10 cellular contexts compared by ENCODE assay signal in the genomic region with DNA sequence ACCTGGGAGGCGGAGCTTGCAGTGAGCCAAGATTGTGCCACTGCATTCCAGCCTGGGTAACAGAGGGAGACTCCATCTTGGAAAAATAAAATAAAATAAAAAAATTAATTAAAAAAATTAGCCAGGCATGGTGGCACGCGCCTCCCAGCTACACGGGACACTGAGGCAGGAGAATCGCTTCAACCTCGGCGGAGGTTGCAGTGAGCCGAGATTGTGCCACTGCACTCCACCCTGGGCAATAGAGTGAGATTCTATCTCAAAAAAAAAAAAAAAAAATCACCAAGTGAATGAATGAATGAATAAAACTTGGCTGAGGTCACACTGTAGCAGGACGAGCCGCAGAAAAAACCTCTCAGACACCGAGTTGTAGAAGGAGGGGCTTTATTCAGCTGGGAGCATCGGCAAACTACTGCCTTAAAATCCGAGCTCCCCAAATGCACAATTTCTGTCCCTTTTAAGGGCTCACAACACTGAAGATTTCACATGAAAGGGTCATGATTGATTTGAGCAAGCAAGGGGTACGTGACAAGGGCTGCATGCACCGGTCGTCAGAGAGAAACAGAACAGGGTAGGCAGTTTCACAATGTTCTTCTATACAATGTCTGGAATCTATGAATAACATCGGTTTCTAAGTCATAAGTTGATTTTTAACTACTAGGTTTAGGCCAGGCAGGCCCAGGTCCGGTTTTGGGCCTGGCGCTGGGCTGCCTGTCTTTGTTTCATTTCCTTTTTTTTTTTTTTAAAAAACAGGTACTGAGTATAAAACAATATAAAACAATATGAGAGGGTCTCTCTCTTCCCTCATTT. TPM values are rescaled to one million over a fixed set of nuclear protein-coding genes. Genes with fewer than 3 reads are reported as not detected.
DNase-seq lines count a peak whose midpoint lies in the region; ATAC-seq, FAIRE-seq and TF ChIP-seq lines count a peak whose summit lies in the region.
"Not testable (repeated sequence)": the region's sequence is repeated elsewhere in the genome, so short reads cannot be mapped to it uniquely, and the experiment has no call there.
"Had no signal": no experiment of that assay in that cellular context is flagged by ENCODE, and none has a peak within 500 bp of the region (broad histone marks: within the 10 kb centered on the region; RNA-seq: fewer than 3 reads in every experiment).

No MANE protein-coding gene starts in this region.

- not testable (repeated sequence) for DNase-seq in GM18507 (ENCODE audit: extremely low spot score, insufficient read length, low read depth); MM.1S; activated B cell treated with CpG ODN at 0.5 μM for 24 hours
- DNase-seq in kidney, result peak; percentile 47
- peak; percentile 28 for DNase-seq in naive B cell
- DNase-seq in stimulated activated naive B cell treated with anti-CD40 and anti-IgM and Interleukin-4, amounts not matched to agents 10 μg/mL and 1 μg/mL and 100 μg/mL, for 72 hours, result peak; percentile 42

- intact Hi-C loops in activated B cell treated with CpG ODN at 0.5 μM for 24 hours (cut with micrococcal nuclease); kidney (cut with DNase I): not testable (repeated sequence)

- 0 out of 2 replicates have a peak overlapping the region, but pooled peaks have one; percentile 7 for H3K4me3 ChIP-seq in DOHH2 (ENCODE audit: low read length)
- not testable (repeated sequence) for H3K4me3 ChIP-seq in MM.1S (ENCODE audit: low read length); OCI-LY3 (ENCODE audit: low read length); kidney (ENCODE audit: low read length in 2 of 2)

- not testable (repeated sequence) for H3K9me3 ChIP-seq in DOHH2 (ENCODE audit: control insufficient read depth, insufficient read depth, low read length); MM.1S (replicated peaks; ENCODE audit: insufficient read depth, low read length); OCI-LY3 (ENCODE audit: insufficient read depth, low read length); kidney (ENCODE audit: control insufficient read depth in 1 of 2, low read length in 2 of 2)

- not testable (repeated sequence) for H3K36me3 Mint-ChIP-seq in activated B cell treated with CpG ODN at 0.5 μM for 24 hours (ENCODE audit: low read depth); naive B cell; stimulated activated naive B cell treated with anti-CD40 and anti-IgM and Interleukin-4, amounts not matched to agents 10 μg/mL and 1 μg/mL and 100 μg/mL, for 72 hours

- H3K27me3 ChIP-seq in DOHH2 (ENCODE audit: control insufficient read depth, low read length); MM.1S (replicated peaks; ENCODE audit: insufficient read depth, low read length); OCI-LY3 (ENCODE audit: low read depth, low read length): not testable (repeated sequence)

- H3K27ac Mint-ChIP-seq in activated B cell treated with CpG ODN at 0.5 μM for 24 hours (peak overlapping the region; percentile 83), naive B cell (peak overlapping the region in 5 of 6 donors; percentile 34 to 81 (median 49))
- peak overlapping the region; percentile 85 for H3K27ac Mint-ChIP-seq in stimulated activated naive B cell treated with anti-CD40 and anti-IgM and Interleukin-4, amounts not matched to agents 10 μg/mL and 1 μg/mL and 100 μg/mL, for 72 hours

- H3K9me2 ChIP-seq in DOHH2 (replicated peaks; ENCODE audit: control insufficient read depth, low read length); MM.1S (replicated peaks; ENCODE audit: insufficient read depth, low read length): not testable (repeated sequence)

- TF ChIP-seq CTCF in DOHH2 (IDR thresholded peaks at IDR 0.05; ENCODE audit: low read depth, low read length, poor library complexity, severe bottlenecking); MM.1S (IDR thresholded peaks at IDR 0.05; ENCODE audit: low read length); OCI-LY3 (IDR thresholded peaks at IDR 0.05; ENCODE audit: low read depth, low read length); activated B cell treated with CpG ODN at 0.5 μM for 24 hours (IDR thresholded peaks at IDR 0.05); kidney (IDR thresholded peaks at IDR 0.05; ENCODE audit: borderline replicate concordance, extremely low read depth, insufficient read depth): not testable (repeated sequence)

- peaks cover 26% of the 10 kb centered on the region for H3K4me1 Mint-ChIP-seq in activated B cell treated with CpG ODN at 0.5 μM for 24 hours
- H3K4me1 Mint-ChIP-seq in naive B cell, result peaks cover 13 to 30% (median 16%) of the 10 kb centered on the region in 3 donors
- peaks cover 16 to 44% of the 10 kb centered on the region in 2 donors for H3K4me1 Mint-ChIP-seq in stimulated activated naive B cell treated with anti-CD40 and anti-IgM and Interleukin-4, amounts not matched to agents 10 μg/mL and 1 μg/mL and 100 μg/mL, for 72 hours

- peak overlapping the region; percentile 45 for H3K4me2 ChIP-seq in DOHH2 (ENCODE audit: low read length)
- peak overlapping the region; percentile 39; the same call in 1 of the 2 replicates for H3K4me2 ChIP-seq in MM.1S (ENCODE audit: low read depth, low read length)
- peak overlapping the region; percentile 57 for H3K4me2 ChIP-seq in OCI-LY3 (ENCODE audit: low read length)

- ATAC-seq in activated B cell treated with CpG ODN at 0.5 μM for 24 hours (ENCODE audit: low read depth); naive B cell (ENCODE audit: low read depth in 2 of 2): not testable (repeated sequence)
- ATAC-seq in stimulated activated naive B cell treated with anti-CD40 and anti-IgM and Interleukin-4, amounts not matched to agents 10 μg/mL and 1 μg/mL and 100 μg/mL, for 72 hours (replicated peaks), result peak; percentile 52 to 55

- peak; percentile 91 for FAIRE-seq in GM18507 (lab: Jason Lieb, UNC)
- not testable (repeated sequence) for FAIRE-seq in kidney (lab: Jason Lieb, UNC)

- POLR2A ChIA-PET in activated B cell treated with CpG ODN at 0.5 μM for 24 hours (lab: Charles Lee), result interaction anchor here (0.7 kb wide), 1 partner anchor 56 kb away, joined by 3 read pairs; no protein-coding TSS in a partner anchor

- not testable (repeated sequence) for H3F3A ChIP-seq in DOHH2 (ENCODE audit: control insufficient read depth, insufficient read depth)
- H3F3A ChIP-seq in MM.1S (ENCODE audit: insufficient read depth, low read length), result peaks cover 13% of the 10 kb centered on the region

- peak overlapping the region; percentile 21; the same call in 1 of the 2 replicates for H3K9ac ChIP-seq in MM.1S (ENCODE audit: low read length)
- H3K9ac ChIP-seq in OCI-LY3 (ENCODE audit: low read length), result peak overlapping the region; percentile 34; the same call in 1 of the 2 replicates
- not testable (repeated sequence) for H3K9ac ChIP-seq in kidney (ENCODE audit: low read length in 2 of 2)

- H4K20me1 ChIP-seq in DOHH2 (ENCODE audit: control insufficient read depth, insufficient read depth, low read depth, low read length); MM.1S (ENCODE audit: insufficient read depth, low read length); OCI-LY3 (ENCODE audit: insufficient read depth, low read length): not testable (repeated sequence)

- not testable (repeated sequence) for H3K9me3 Mint-ChIP-seq in activated B cell treated with CpG ODN at 0.5 μM for 24 hours; naive B cell; stimulated activated naive B cell treated with anti-CD40 and anti-IgM and Interleukin-4, amounts not matched to agents 10 μg/mL and 1 μg/mL and 100 μg/mL, for 72 hours

- H3K4me3 Mint-ChIP-seq in activated B cell treated with CpG ODN at 0.5 μM for 24 hours, result not testable (repeated sequence)
- H3K4me3 Mint-ChIP-seq in naive B cell, result peak overlapping the region in 2 of 8 donors; percentile 44 to 55
- peak overlapping the region; percentile 4 to 20 for H3K4me3 Mint-ChIP-seq in stimulated activated naive B cell treated with anti-CD40 and anti-IgM and Interleukin-4, amounts not matched to agents 10 μg/mL and 1 μg/mL and 100 μg/mL, for 72 hours

- H3K4me1 ChIP-seq in DOHH2 (ENCODE audit: control insufficient read depth, low read length), result peaks cover 36% of the 10 kb centered on the region
- H3K4me1 ChIP-seq in MM.1S (ENCODE audit: low read length); kidney (ENCODE audit: control insufficient read depth in 1 of 2, insufficient read depth in 1 of 2, low read depth in 1 of 2, low read length in 2 of 2): not testable (repeated sequence)
- peaks cover 41% of the 10 kb centered on the region for H3K4me1 ChIP-seq in OCI-LY3 (ENCODE audit: low read length)

- H3K27me3 Mint-ChIP-seq in activated B cell treated with CpG ODN at 0.5 μM for 24 hours; naive B cell; stimulated activated naive B cell treated with anti-CD40 and anti-IgM and Interleukin-4, amounts not matched to agents 10 μg/mL and 1 μg/mL and 100 μg/mL, for 72 hours: not testable (repeated sequence)

- H3K79me2 ChIP-seq in DOHH2 (ENCODE audit: control insufficient read depth, low read length); MM.1S (ENCODE audit: low read length); OCI-LY3 (ENCODE audit: low read length): not testable (repeated sequence)

- not testable (repeated sequence) for H2AFZ ChIP-seq in MM.1S (ENCODE audit: low read length); OCI-LY3 (ENCODE audit: low read depth, low read length)

- not testable (repeated sequence) for H3K36me3 ChIP-seq in DOHH2 (ENCODE audit: control insufficient read depth, low read length); MM.1S (replicated peaks; ENCODE audit: insufficient read depth, low read length); OCI-LY3 (replicated peaks; ENCODE audit: low read depth, low read length); kidney (ENCODE audit: control insufficient read depth in 1 of 2, insufficient read depth in 2 of 2, low read length in 2 of 2)

- H3K27ac ChIP-seq in DOHH2 (ENCODE audit: low read depth, low read length) (peak overlapping the region; percentile 29; the same call in 1 of the 2 replicates), MM.1S (ENCODE audit: low read length) (peak overlapping the region; percentile 60; the same call in 1 of the 2 replicates), OCI-LY3 (ENCODE audit: low read length) (peak overlapping the region; percentile 84)
- H3K27ac ChIP-seq in kidney (ENCODE audit: low read depth in 2 of 2, low read length in 2 of 2), result not testable (repeated sequence)

- CTCF ChIA-PET in activated B cell treated with CpG ODN at 0.5 μM for 24 hours (lab: Charles Lee), result not testable (repeated sequence)

RNA-seq across cellular contexts. Expression of gene RAB42, which starts 5.3 kb away (rescaled TPM):
- total RNA-seq in activated B cell treated with CpG ODN at 0.5 μM for 24 hours, result 0.20 and 0.29 TPM in 2 replicates
- 3.3 TPM for total RNA-seq in kidney
- polyA plus RNA-seq in kidney (ENCODE audit: insufficient read depth, low read depth, low replicate concordance), result 0.32 TPM
- polyA plus RNA-seq in naive B cell (ENCODE audit: low read depth in 6 of 6), result under 1 TPM in 1 of 6 donors, not detected in 5; 0.53 TPM
- total RNA-seq: A172; CD4-positive, alpha-beta T cell had no signal

RNA-seq across cellular contexts. Expression of gene TRNAU1AP, which starts 33.9 kb away (rescaled TPM):
- total RNA-seq in activated B cell treated with CpG ODN at 0.5 μM for 24 hours (36.9 and 42.0 TPM in 2 replicates), kidney (30.2 TPM)
- polyA plus RNA-seq in kidney (ENCODE audit: insufficient read depth, low read depth, low replicate concordance) (27.7 TPM), naive B cell (ENCODE audit: low read depth in 6 of 6) (10 to 100 TPM in 5 of 6 donors, 1 to 10 TPM in 1; 9.8 to 30.7 (median 25.9) TPM)

RNA-seq across cellular contexts. Expression of gene TAF12, which starts 56.1 kb away (rescaled TPM):
- total RNA-seq in activated B cell treated with CpG ODN at 0.5 μM for 24 hours (17.1 and 18.5 TPM in 2 replicates), kidney (15.0 TPM)
- polyA plus RNA-seq in kidney (ENCODE audit: insufficient read depth, low read depth, low replicate concordance) (22.8 TPM), naive B cell (ENCODE audit: low read depth in 6 of 6) (10 to 100 TPM; 32.3 to 50.4 (median 47.6) TPM)
